ENCODE assay signal across 8 cellular contexts in genomic region chr12:27244680-27245005, GRCh38. TPM values are rescaled to one million over a fixed set of nuclear protein-coding genes. Genes with fewer than 3 reads are reported as not detected.
DNase-seq lines count a peak whose midpoint lies in the region; ATAC-seq and TF ChIP-seq lines count a peak whose summit lies in the region.

No MANE protein-coding gene starts in this region.

- H3K27me3 ChIP-seq in cardiac muscle cell (no peaks in the 10 kb centered on the region), iPS-18a (ENCODE audit: control insufficient read depth, insufficient read depth, low read length) (no peaks in the 10 kb centered on the region), stomach (no peaks in the 10 kb centered on the region)

- WGBS in stomach, 5 donors, result 0 to 1% (median 1%) methylated on average over 13 of the region's 13 CpGs

- no peak for ATAC-seq in Right ventricle myocardium superior (ENCODE audit: poor library complexity)
- no peak for ATAC-seq in GM21367 (IDR thresholded peaks at IDR 0.05; ENCODE audit: unreplicated experiment)
- ATAC-seq in HG02981 (IDR thresholded peaks at IDR 0.05; ENCODE audit: unreplicated experiment), result no peak

- DNase-seq in cardiac muscle cell (ENCODE audit: low read depth in 1 of 2, low spot score in 1 of 2) (peak in 1 of 2 donors; percentile 56), Right ventricle myocardium superior (no peak), stomach (no peak), activated gamma-delta T cell (lab: John Stamatoyannopoulos, UW) (no peak)
- no peak for DNase-seq in activated CD4-positive, alpha-beta memory T cell treated with anti-CD3 and anti-CD28 coated beads, Interleukin-2, amount 10 ng/mL, durations not matched to agents 7 days and 5 days

- peak overlapping the region; percentile 99 for H3K4me3 Mint-ChIP-seq in activated CD4-positive, alpha-beta memory T cell treated with anti-CD3 and anti-CD28 coated beads, Interleukin-2, amount 10 ng/mL, durations not matched to agents 7 days and 5 days

- peaks cover 35% of the 10 kb centered on the region for H3K4me1 Mint-ChIP-seq in activated CD4-positive, alpha-beta memory T cell treated with anti-CD3 and anti-CD28 coated beads, Interleukin-2, amount 10 ng/mL, durations not matched to agents 7 days and 5 days

- H3K36me3 Mint-ChIP-seq in activated CD4-positive, alpha-beta memory T cell treated with anti-CD3 and anti-CD28 coated beads, Interleukin-2, amount 10 ng/mL, durations not matched to agents 7 days and 5 days (ENCODE audit: low read depth), result peaks cover 19% of the 10 kb centered on the region

- intact Hi-C loops in Right ventricle myocardium superior (cut with DNase I) (loop anchor here (5.0 kb wide), 2 partner anchors 53 to 307 kb away; partner anchors contain the start of genes FGFR1OP2 and INTS13), stomach (cut with DNase I; ENCODE audit: low total_unique reads) (no loop called here)

- H3K9ac ChIP-seq in iPS-18a (ENCODE audit: low read length), result peak overlapping the region; percentile 85

- peak overlapping the region; percentile 91 for H3K27ac Mint-ChIP-seq in activated CD4-positive, alpha-beta memory T cell treated with anti-CD3 and anti-CD28 coated beads, Interleukin-2, amount 10 ng/mL, durations not matched to agents 7 days and 5 days

- TF ChIP-seq EP300 in stomach (IDR thresholded peaks at IDR 0.05), result no peak

- H3K36me3 ChIP-seq in cardiac muscle cell (no peaks in the 10 kb centered on the region), iPS-18a (ENCODE audit: control insufficient read depth, low read depth, low read length) (no peaks in the 10 kb centered on the region), stomach (no peaks in the 10 kb centered on the region)

- peak overlapping the region; percentile 70 for H3K27ac ChIP-seq in cardiac muscle cell
- peak overlapping the region; percentile 30 for H3K27ac ChIP-seq in iPS-18a (ENCODE audit: low read length)
- H3K27ac ChIP-seq in stomach, result peak overlapping the region; percentile 81 to 94 (median 90)

- TF ChIP-seq CTCF in cardiac muscle cell (IDR thresholded peaks at IDR 0.05; ENCODE audit: low read depth, low read length) (no peak), stomach (IDR thresholded peaks at IDR 0.05) (no peak)

- H3K9me3 ChIP-seq in cardiac muscle cell (ENCODE audit: low read depth) (no peaks in the 10 kb centered on the region), iPS-18a (ENCODE audit: control insufficient read depth, low read depth, low read length) (no peaks in the 10 kb centered on the region), stomach (no peaks in the 10 kb centered on the region)

- H3K4me1 ChIP-seq in cardiac muscle cell (ENCODE audit: low read depth), result peaks cover 10% of the 10 kb centered on the region
- H3K4me1 ChIP-seq in iPS-18a (ENCODE audit: control insufficient read depth, low read depth, low read length), result peaks cover 12% of the 10 kb centered on the region
- H3K4me1 ChIP-seq in stomach, result peaks cover 11 to 45% (median 22%) of the 10 kb centered on the region in 4 donors

- H3K4me3 ChIP-seq in cardiac muscle cell (peak overlapping the region; percentile 49), iPS-18a (ENCODE audit: low read length) (peak overlapping the region; percentile 96), stomach (peak overlapping the region; percentile 74 to 89 (median 82))

- H3K27me3 Mint-ChIP-seq in activated CD4-positive, alpha-beta memory T cell treated with anti-CD3 and anti-CD28 coated beads, Interleukin-2, amount 10 ng/mL, durations not matched to agents 7 days and 5 days, result no peaks in the 10 kb centered on the region

- no peak for TF ChIP-seq POLR2A in stomach (IDR thresholded peaks at IDR 0.05)

- CTCF ChIA-PET in activated CD4-positive, alpha-beta memory T cell treated with anti-CD3 and anti-CD28 coated beads, Interleukin-2, amount 10 ng/mL, durations not matched to agents 7 days and 5 days (lab: Charles Lee), result interaction anchor here (1.0 to 1.1 kb wide), 3 partner anchors 89 to 232 kb away, joined by 3 to 4 read pairs (median 3); no protein-coding TSS in a partner anchor

- POLR2A ChIA-PET in activated CD4-positive, alpha-beta memory T cell treated with anti-CD3 and anti-CD28 coated beads, Interleukin-2, amount 10 ng/mL, durations not matched to agents 7 days and 5 days (lab: Charles Lee), result interaction anchor here (0.8 to 2.7 kb wide), 13 partner anchors 10 to 467 kb away, joined by 3 to 16 read pairs (median 4); partner anchors contain the start of genes FGFR1OP2, ITPR2, MED21 and TM7SF3

- H3K9me3 Mint-ChIP-seq in activated CD4-positive, alpha-beta memory T cell treated with anti-CD3 and anti-CD28 coated beads, Interleukin-2, amount 10 ng/mL, durations not matched to agents 7 days and 5 days, result no peaks in the 10 kb centered on the region

RNA-seq across cellular contexts. Expression of gene STK38L, which starts 0.6 kb away (rescaled TPM):
- total RNA-seq in cardiac muscle cell, result 29.3 and 30.0 TPM in 2 replicates
- polyA plus RNA-seq in cardiac muscle cell, result 19.5 and 20.3 TPM in 2 replicates
- total RNA-seq in Right ventricle myocardium superior, result 55.1 TPM
- 10 to 100 TPM; 19.1 to 25.8 TPM for total RNA-seq in activated CD4-positive, alpha-beta memory T cell treated with anti-CD3 and anti-CD28 coated beads, Interleukin-2, amount 10 ng/mL, durations not matched to agents 7 days and 5 days
- total RNA-seq in stomach, result 100 to 1,000 TPM in 1 of 5 donors, 10 to 100 TPM in 4; 21.7 to 118 (median 47.8) TPM
- 10 to 100 TPM in 2 of 3 donors, 1 to 10 TPM in 1; 8.5 to 16.3 (median 12.1) TPM for polyA plus RNA-seq in stomach

Comparison
In these comparisons a context has a peak if more than half of its experiments do, and no peak if none do; other contexts are left out.
1. H3K27ac ChIP-seq: peak in every context shown above with its lines; median percentile 90 in stomach; 70 in cardiac muscle cell; 30 in iPS-18a.